In genomic region chr1:190413142-190413541, GRCh38 we compare ENCODE assay signal across 28 cellular contexts.
"Had no signal": no experiment of that assay in that cellular context is flagged by ENCODE, and none has a peak within 500 bp of the region (broad histone marks: within the 10 kb centered on the region; RNA-seq: fewer than 3 reads in every experiment).

No MANE protein-coding gene starts in this region.

- H3K36me3 ChIP-seq: stomach, suprapubic skin, thoracic aorta, thyroid gland, tibial artery, tibial nerve, transverse colon, upper lobe of left lung, upper lobe of right lung, uterus, vagina had no signal

- ATAC-seq: stimulated activated effector memory CD8-positive, alpha-beta T cell treated with anti-CD3 and anti-CD28 coated beads, Interleukin-12 subunit alpha, Interleukin-12 subunit beta, amount 100 ng/mL, for 72 hours; stimulated activated memory B cell treated with anti-CD40 and anti-IgM and Interleukin-4, amounts not matched to agents 10 μg/mL and 1 μg/mL and 100 μg/mL, for 72 hours; stimulated activated naive B cell treated with anti-CD40 and anti-IgM and Interleukin-4, amounts not matched to agents 10 μg/mL and 1 μg/mL and 100 μg/mL, for 72 hours; stimulated activated naive CD8-positive, alpha-beta T cell treated with anti-CD3 and anti-CD28 coated beads, Interleukin-15, Interleukin-2, amounts not matched to agents 100 U/mL and 50 U/mL, for 24 hours; upper lobe of right lung had no signal

- H3K4me1 ChIP-seq: stomach, suprapubic skin, testis, thyroid gland, tibial artery, tibial nerve, transverse colon, upper lobe of left lung, upper lobe of right lung, uterus, vagina had no signal

- H3K9me3 Mint-ChIP-seq: stimulated activated naive B cell treated with anti-CD40 and anti-IgM and Interleukin-4, amounts not matched to agents 10 μg/mL and 1 μg/mL and 100 μg/mL, for 72 hours; type B pancreatic cell had no signal

- H3K4me3 Mint-ChIP-seq: stimulated activated effector memory CD8-positive, alpha-beta T cell treated with anti-CD3 and anti-CD28 coated beads, Interleukin-12 subunit alpha, Interleukin-12 subunit beta, amount 100 ng/mL, for 72 hours; stimulated activated memory B cell treated with anti-CD40 and anti-IgM and Interleukin-4, amounts not matched to agents 10 μg/mL and 1 μg/mL and 100 μg/mL, for 72 hours; stimulated activated naive B cell treated with anti-CD40 and anti-IgM and Interleukin-4, amounts not matched to agents 10 μg/mL and 1 μg/mL and 100 μg/mL, for 72 hours; stimulated activated naive CD8-positive, alpha-beta T cell treated with anti-CD3 and anti-CD28 coated beads, Interleukin-15, Interleukin-2, amounts not matched to agents 100 ng/mL and 50 ng/mL, for 24 hours; type B pancreatic cell had no signal

- H3K4me1 Mint-ChIP-seq: stimulated activated effector memory CD8-positive, alpha-beta T cell treated with anti-CD3 and anti-CD28 coated beads, Interleukin-12 subunit alpha, Interleukin-12 subunit beta, amount 100 ng/mL, for 72 hours; stimulated activated memory B cell treated with anti-CD40 and anti-IgM and Interleukin-4, amounts not matched to agents 10 μg/mL and 1 μg/mL and 100 μg/mL, for 72 hours; stimulated activated naive B cell treated with anti-CD40 and anti-IgM and Interleukin-4, amounts not matched to agents 10 μg/mL and 1 μg/mL and 100 μg/mL, for 72 hours had no signal

- H3K27me3 ChIP-seq: stomach, suprapubic skin, testis, thyroid gland, tibial artery, tibial nerve, transverse colon, upper lobe of left lung, upper lobe of right lung, uterus, vagina had no signal

- H3K27me3 Mint-ChIP-seq: stimulated activated memory B cell treated with anti-CD40 and anti-IgM and Interleukin-4, amounts not matched to agents 10 μg/mL and 1 μg/mL and 100 μg/mL, for 72 hours; stimulated activated naive B cell treated with anti-CD40 and anti-IgM and Interleukin-4, amounts not matched to agents 10 μg/mL and 1 μg/mL and 100 μg/mL, for 72 hours; stimulated activated naive CD8-positive, alpha-beta T cell treated with anti-CD3 and anti-CD28 coated beads, Interleukin-15, Interleukin-2, amounts not matched to agents 100 ng/mL and 50 ng/mL, for 24 hours; type B pancreatic cell had no signal

- H3K27ac Mint-ChIP-seq: stimulated activated effector memory CD8-positive, alpha-beta T cell treated with anti-CD3 and anti-CD28 coated beads, Interleukin-12 subunit alpha, Interleukin-12 subunit beta, amount 100 ng/mL, for 72 hours; stimulated activated memory B cell treated with anti-CD40 and anti-IgM and Interleukin-4, amounts not matched to agents 10 μg/mL and 1 μg/mL and 100 μg/mL, for 72 hours; stimulated activated naive B cell treated with anti-CD40 and anti-IgM and Interleukin-4, amounts not matched to agents 10 μg/mL and 1 μg/mL and 100 μg/mL, for 72 hours; stimulated activated naive CD8-positive, alpha-beta T cell treated with anti-CD3 and anti-CD28 coated beads, Interleukin-15, Interleukin-2, amounts not matched to agents 100 ng/mL and 50 ng/mL, for 24 hours; type B pancreatic cell had no signal

- H3K27ac ChIP-seq: stomach, suprapubic skin, testis, thoracic aorta, thyroid gland, tibial artery, tibial nerve, transverse colon, upper lobe of left lung, upper lobe of right lung, uterus, vagina had no signal

- H3K4me3 ChIP-seq: stomach, suprapubic skin, testis, thoracic aorta, thyroid gland, tibial artery, tibial nerve, transverse colon, upper lobe of left lung, upper lobe of right lung, uterus, vagina had no signal

- DNase-seq: stimulated activated CD4-positive, alpha-beta T cell treated with anti-CD3 and anti-CD28 coated beads, Interleukin-2, amount 100 ng/mL, for 48 hours; stimulated activated CD4-positive, alpha-beta T cell treated with anti-CD3 and anti-CD28 coated beads, Interleukin-4, amount 100 ng/mL, for 1 hour; stimulated activated CD4-positive, alpha-beta T cell treated with anti-CD3 and anti-CD28 coated beads, Interleukin-4, amount 100 ng/mL, for 24 hours; stimulated activated CD4-positive, alpha-beta T cell treated with anti-CD3 and anti-CD28 coated beads, Interleukin-4, amount 100 ng/mL, for 4 hours; stimulated activated CD8-positive, alpha-beta memory T cell treated with anti-CD3 and anti-CD28 coated beads, Interleukin-4, amount 100 ng/mL, for 48 hours; stimulated activated naive B cell treated with anti-CD40 and anti-IgM and Interleukin-4, amounts not matched to agents 10 μg/mL and 1 μg/mL and 100 μg/mL, for 72 hours; stimulated activated naive CD4-positive, alpha-beta T cell; stimulated activated naive CD4-positive, alpha-beta T cell treated with Interleukin-2 at 50 U/mL for 16 hours; stimulated activated naive CD8-positive, alpha-beta T cell treated with anti-CD3 and anti-CD28 coated beads, Interleukin-15, Interleukin-2, amounts not matched to agents 100 U/mL and 50 U/mL, for 24 hours; stomach; substantia nigra; testis; thyroid gland; tibial artery; transverse colon; trophoblast cell; upper lobe of left lung; upper lobe of right lung; uterus had no signal

- FAIRE-seq: urothelium cell line had no signal

- H3K9me3 ChIP-seq: stomach, suprapubic skin, testis, thoracic aorta, thyroid gland, tibial artery, tibial nerve, transverse colon, upper lobe of left lung, upper lobe of right lung, uterus, vagina had no signal
